ENCODE assay signal across 1 cellular context in the genomic region with DNA sequence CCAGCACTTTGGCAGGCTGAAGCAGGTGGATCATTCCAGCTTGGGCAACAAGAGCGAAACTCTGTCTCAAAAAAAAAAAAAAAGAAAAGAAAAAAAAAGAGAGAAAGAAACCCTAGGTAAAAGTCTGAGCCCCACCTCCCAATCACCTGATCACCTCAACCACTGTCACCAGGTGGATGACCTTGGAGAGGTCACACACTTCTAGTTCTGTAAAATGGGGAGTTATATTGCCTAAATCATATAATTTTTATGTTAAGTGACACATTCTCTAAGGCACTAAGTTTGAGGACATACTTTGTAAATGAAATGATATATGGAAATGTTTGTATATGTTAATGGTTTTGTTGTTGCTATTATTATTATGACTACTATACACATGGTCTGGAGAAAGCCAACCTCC.
TF ChIP-seq lines count a peak whose summit lies in the region.

No MANE protein-coding gene starts in this region.

TF ChIP-seq in endothelial cell of umbilical vein, 7 proteins besides CTCF, POLR2A, EP300 and RAD21:
- TF ChIP-seq, protein P1, sequence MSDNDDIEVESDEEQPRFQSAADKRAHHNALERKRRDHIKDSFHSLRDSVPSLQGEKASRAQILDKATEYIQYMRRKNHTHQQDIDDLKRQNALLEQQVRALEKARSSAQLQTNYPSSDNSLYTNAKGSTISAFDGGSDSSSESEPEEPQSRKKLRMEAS (IDR thresholded peaks at IDR 0.05; ENCODE audit: insufficient read depth, insufficient read length): no peak
- TF ChIP-seq EZH2 (IDR thresholded peaks at IDR 0.05; ENCODE audit: borderline replicate concordance, low read depth, low read length, severe bottlenecking): no peak
- TF ChIP-seq JUN (IDR thresholded peaks at IDR 0.05; ENCODE audit: borderline replicate concordance, insufficient read depth, insufficient read length, low read depth): no peak
- no peak for TF ChIP-seq FOS (IDR thresholded peaks at IDR 0.05; ENCODE audit: borderline replicate concordance, insufficient read depth, low read length)
- no peak for TF ChIP-seq MYC (IDR thresholded peaks at IDR 0.05; ENCODE audit: low read depth, low read length)
- no peak for TF ChIP-seq POLR2AphosphoS5 (IDR thresholded peaks at IDR 0.05; ENCODE audit: insufficient read depth, low read depth, low read length)
- no peak for TF ChIP-seq GATA2 (IDR thresholded peaks at IDR 0.05; ENCODE audit: insufficient read depth, insufficient read length, low read depth, low read length)
